Comparison of ENCODE assay signal across 1 cellular context in the genomic region with DNA sequence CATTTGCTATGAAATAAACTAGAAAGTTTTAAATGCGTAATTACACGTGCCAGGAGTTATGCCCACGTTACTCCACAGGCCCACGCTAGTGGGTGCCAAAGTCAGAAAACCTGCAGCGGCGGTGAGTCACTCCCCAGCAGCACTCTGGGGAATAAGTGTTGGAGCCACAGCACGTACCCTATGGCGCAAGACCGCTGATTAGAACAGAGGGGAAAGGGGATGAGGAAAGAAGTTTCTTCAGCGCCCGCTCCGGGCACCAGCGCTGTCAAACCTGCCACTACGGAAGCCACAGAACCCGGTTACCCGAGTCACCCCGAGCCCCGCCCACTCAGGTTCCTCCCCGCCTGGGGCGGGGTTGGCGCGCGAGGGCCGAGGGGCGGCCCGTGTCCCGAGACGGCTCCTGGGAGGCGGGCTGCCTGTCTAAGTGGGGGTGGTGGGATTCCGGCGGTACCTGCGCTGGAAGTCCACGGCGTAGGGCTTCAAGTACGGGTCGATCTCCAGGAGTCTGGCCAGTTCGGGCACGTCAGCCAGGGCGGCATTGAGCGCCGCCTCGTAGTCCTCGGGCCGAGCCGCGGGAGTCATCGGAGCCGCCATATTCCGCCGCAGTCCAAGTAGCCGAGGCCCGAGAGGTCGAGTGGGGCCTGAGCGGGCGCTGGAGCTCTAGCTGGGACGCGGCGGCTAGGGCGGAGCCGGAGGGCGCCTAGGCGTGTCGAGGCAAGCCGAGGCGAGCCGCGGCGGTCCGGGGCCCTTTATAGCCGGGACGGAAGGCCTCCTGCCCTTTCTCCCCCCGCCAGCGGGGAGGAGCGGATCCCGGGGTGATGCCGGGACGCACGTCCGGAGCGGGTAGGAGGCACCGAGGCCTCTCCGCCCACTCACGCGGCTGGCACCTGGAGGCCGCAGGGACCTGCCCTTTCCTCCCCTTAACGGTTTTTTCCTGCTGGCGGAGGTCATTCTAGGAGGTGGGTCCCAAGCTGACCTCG.
TF ChIP-seq lines count a peak whose summit lies in the region.

Gene GBE1 (minus strand): TSS at position 722 of the 980 bp plus-strand sequence. CDS start 128 bp downstream, at position 594.

TF ChIP-seq in HepG2, 621 proteins besides CTCF, POLR2A, EP300 and RAD21 (continued from another document and continues in another):
- TF ChIP-seq SAFB2 (CRISPR knock-in tag; IDR thresholded peaks at IDR 0.05; ENCODE audit: borderline replicate concordance, low read depth) (peak; percentile 71; the same call in 1 of the 2 replicates), ZBTB8A (CRISPR knock-in tag; IDR thresholded peaks at IDR 0.05; ENCODE audit: borderline replicate concordance, low read depth) (no peak), SNAPC5 (CRISPR knock-in tag; IDR thresholded peaks at IDR 0.05; ENCODE audit: borderline replicate concordance) (no peak; the same call in 1 of the 2 replicates), ZFYVE20 (CRISPR knock-in tag; IDR thresholded peaks at IDR 0.05; ENCODE audit: borderline replicate concordance, low read depth) (peak; percentile 48; the same call in 1 of the 2 replicates), ONECUT2 (CRISPR knock-in tag; IDR thresholded peaks at IDR 0.05) (peak; percentile 34; the same call in 1 of the 2 replicates), CREB1 (IDR thresholded peaks at IDR 0.05) (no peak), CREB1 (CRISPR knock-in tag; IDR thresholded peaks at IDR 0.05) (no peak), ATRX (CRISPR knock-in tag; IDR thresholded peaks at IDR 0.05; ENCODE audit: borderline replicate concordance) (no peak), GATA4 (IDR thresholded peaks at IDR 0.05; ENCODE audit: borderline replicate concordance, low read depth) (peak; percentile 54; the same call in 1 of the 2 replicates), KDM6A (CRISPR knock-in tag; IDR thresholded peaks at IDR 0.05; ENCODE audit: low read depth) (0 out of 2 replicates have a peak, but pooled peaks have one; percentile 15), NBN (conservative IDR thresholded peaks at IDR 0.05) (no peak), PHF5A (CRISPR knock-in tag; IDR thresholded peaks at IDR 0.05; ENCODE audit: low read depth, unreplicated experiment) (no peak), GRHL1 (CRISPR knock-in tag; conservative IDR thresholded peaks at IDR 0.05) (no peak), ZNF329 (CRISPR knock-in tag; IDR thresholded peaks at IDR 0.05; ENCODE audit: low read depth) (peak; percentile 92), DPF2 (CRISPR knock-in tag; IDR thresholded peaks at IDR 0.05; ENCODE audit: borderline replicate concordance, low read depth) (peak; percentile 57; the same call in 1 of the 2 replicates), HMG20B (CRISPR knock-in tag; conservative IDR thresholded peaks at IDR 0.05) (peak; percentile 48; the same call in 1 of the 2 replicates), ZNF232 (CRISPR knock-in tag; IDR thresholded peaks at IDR 0.05; ENCODE audit: borderline replicate concordance) (peak; percentile 97), SMAD3 (CRISPR knock-in tag; IDR thresholded peaks at IDR 0.05) (peak; percentile 62; the same call in 1 of the 2 replicates), GABPA (IDR thresholded peaks at IDR 0.05; ENCODE audit: low read depth, low read length) (no peak), GABPA (CRISPR knock-in tag; IDR thresholded peaks at IDR 0.05; ENCODE audit: low read depth) (peak; percentile 63), ZNF577 (CRISPR knock-in tag; IDR thresholded peaks at IDR 0.05; ENCODE audit: borderline replicate concordance, low read depth) (no peak), ZFP37 (CRISPR knock-in tag; IDR thresholded peaks at IDR 0.05; ENCODE audit: borderline replicate concordance) (0 out of 2 replicates have a peak, but pooled peaks have one; percentile 77), ZSCAN31 (CRISPR knock-in tag; IDR thresholded peaks at IDR 0.05; ENCODE audit: low read depth) (peak; percentile 74), ZNF138 (CRISPR knock-in tag; IDR thresholded peaks at IDR 0.05; ENCODE audit: low read depth) (no peak; the same call in 1 of the 2 replicates), ZNF660 (CRISPR knock-in tag; IDR thresholded peaks at IDR 0.05; ENCODE audit: borderline replicate concordance, low read depth) (peak; percentile 28; the same call in 1 of the 2 replicates), SKI (IDR thresholded peaks at IDR 0.05; ENCODE audit: partially characterized antibody) (peak; percentile 46)
- TF ChIP-seq, protein P1, sequence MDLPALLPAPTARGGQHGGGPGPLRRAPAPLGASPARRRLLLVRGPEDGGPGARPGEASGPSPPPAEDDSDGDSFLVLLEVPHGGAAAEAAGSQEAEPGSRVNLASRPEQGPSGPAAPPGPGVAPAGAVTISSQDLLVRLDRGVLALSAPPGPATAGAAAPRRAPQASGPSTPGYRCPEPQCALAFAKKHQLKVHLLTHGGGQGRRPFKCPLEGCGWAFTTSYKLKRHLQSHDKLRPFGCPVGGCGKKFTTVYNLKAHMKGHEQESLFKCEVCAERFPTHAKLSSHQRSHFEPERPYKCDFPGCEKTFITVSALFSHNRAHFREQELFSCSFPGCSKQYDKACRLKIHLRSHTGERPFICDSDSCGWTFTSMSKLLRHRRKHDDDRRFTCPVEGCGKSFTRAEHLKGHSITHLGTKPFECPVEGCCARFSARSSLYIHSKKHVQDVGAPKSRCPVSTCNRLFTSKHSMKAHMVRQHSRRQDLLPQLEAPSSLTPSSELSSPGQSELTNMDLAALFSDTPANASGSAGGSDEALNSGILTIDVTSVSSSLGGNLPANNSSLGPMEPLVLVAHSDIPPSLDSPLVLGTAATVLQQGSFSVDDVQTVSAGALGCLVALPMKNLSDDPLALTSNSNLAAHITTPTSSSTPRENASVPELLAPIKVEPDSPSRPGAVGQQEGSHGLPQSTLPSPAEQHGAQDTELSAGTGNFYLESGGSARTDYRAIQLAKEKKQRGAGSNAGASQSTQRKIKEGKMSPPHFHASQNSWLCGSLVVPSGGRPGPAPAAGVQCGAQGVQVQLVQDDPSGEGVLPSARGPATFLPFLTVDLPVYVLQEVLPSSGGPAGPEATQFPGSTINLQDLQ (CRISPR knock-in tag; IDR thresholded peaks at IDR 0.05) = no peak
- TF ChIP-seq, protein P2, sequence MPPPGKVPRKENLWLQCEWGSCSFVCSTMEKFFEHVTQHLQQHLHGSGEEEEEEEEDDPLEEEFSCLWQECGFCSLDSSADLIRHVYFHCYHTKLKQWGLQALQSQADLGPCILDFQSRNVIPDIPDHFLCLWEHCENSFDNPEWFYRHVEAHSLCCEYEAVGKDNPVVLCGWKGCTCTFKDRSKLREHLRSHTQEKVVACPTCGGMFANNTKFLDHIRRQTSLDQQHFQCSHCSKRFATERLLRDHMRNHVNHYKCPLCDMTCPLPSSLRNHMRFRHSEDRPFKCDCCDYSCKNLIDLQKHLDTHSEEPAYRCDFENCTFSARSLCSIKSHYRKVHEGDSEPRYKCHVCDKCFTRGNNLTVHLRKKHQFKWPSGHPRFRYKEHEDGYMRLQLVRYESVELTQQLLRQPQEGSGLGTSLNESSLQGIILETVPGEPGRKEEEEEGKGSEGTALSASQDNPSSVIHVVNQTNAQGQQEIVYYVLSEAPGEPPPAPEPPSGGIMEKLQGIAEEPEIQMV (CRISPR knock-in tag; IDR thresholded peaks at IDR 0.05; ENCODE audit: low read depth) = peak; percentile 89
- TF ChIP-seq, protein P3, sequence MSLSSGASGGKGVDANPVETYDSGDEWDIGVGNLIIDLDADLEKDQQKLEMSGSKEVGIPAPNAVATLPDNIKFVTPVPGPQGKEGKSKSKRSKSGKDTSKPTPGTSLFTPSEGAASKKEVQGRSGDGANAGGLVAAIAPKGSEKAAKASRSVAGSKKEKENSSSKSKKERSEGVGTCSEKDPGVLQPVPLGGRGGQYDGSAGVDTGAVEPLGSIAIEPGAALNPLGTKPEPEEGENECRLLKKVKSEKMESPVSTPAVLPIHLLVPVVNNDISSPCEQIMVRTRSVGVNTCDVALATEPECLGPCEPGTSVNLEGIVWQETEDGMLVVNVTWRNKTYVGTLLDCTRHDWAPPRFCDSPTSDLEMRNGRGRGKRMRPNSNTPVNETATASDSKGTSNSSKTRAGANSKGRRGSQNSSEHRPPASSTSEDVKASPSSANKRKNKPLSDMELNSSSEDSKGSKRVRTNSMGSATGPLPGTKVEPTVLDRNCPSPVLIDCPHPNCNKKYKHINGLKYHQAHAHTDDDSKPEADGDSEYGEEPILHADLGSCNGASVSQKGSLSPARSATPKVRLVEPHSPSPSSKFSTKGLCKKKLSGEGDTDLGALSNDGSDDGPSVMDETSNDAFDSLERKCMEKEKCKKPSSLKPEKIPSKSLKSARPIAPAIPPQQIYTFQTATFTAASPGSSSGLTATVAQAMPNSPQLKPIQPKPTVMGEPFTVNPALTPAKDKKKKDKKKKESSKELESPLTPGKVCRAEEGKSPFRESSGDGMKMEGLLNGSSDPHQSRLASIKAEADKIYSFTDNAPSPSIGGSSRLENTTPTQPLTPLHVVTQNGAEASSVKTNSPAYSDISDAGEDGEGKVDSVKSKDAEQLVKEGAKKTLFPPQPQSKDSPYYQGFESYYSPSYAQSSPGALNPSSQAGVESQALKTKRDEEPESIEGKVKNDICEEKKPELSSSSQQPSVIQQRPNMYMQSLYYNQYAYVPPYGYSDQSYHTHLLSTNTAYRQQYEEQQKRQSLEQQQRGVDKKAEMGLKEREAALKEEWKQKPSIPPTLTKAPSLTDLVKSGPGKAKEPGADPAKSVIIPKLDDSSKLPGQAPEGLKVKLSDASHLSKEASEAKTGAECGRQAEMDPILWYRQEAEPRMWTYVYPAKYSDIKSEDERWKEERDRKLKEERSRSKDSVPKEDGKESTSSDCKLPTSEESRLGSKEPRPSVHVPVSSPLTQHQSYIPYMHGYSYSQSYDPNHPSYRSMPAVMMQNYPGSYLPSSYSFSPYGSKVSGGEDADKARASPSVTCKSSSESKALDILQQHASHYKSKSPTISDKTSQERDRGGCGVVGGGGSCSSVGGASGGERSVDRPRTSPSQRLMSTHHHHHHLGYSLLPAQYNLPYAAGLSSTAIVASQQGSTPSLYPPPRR (CRISPR knock-in tag; IDR thresholded peaks at IDR 0.05; ENCODE audit: borderline replicate concordance) = peak; percentile 82
- TF ChIP-seq, protein P4, sequence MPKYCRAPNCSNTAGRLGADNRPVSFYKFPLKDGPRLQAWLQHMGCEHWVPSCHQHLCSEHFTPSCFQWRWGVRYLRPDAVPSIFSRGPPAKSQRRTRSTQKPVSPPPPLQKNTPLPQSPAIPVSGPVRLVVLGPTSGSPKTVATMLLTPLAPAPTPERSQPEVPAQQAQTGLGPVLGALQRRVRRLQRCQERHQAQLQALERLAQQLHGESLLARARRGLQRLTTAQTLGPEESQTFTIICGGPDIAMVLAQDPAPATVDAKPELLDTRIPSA (CRISPR knock-in tag; IDR thresholded peaks at IDR 0.05; ENCODE audit: borderline replicate concordance) = no peak; the same call in 1 of the 2 replicates
- TF ChIP-seq, protein P5, sequence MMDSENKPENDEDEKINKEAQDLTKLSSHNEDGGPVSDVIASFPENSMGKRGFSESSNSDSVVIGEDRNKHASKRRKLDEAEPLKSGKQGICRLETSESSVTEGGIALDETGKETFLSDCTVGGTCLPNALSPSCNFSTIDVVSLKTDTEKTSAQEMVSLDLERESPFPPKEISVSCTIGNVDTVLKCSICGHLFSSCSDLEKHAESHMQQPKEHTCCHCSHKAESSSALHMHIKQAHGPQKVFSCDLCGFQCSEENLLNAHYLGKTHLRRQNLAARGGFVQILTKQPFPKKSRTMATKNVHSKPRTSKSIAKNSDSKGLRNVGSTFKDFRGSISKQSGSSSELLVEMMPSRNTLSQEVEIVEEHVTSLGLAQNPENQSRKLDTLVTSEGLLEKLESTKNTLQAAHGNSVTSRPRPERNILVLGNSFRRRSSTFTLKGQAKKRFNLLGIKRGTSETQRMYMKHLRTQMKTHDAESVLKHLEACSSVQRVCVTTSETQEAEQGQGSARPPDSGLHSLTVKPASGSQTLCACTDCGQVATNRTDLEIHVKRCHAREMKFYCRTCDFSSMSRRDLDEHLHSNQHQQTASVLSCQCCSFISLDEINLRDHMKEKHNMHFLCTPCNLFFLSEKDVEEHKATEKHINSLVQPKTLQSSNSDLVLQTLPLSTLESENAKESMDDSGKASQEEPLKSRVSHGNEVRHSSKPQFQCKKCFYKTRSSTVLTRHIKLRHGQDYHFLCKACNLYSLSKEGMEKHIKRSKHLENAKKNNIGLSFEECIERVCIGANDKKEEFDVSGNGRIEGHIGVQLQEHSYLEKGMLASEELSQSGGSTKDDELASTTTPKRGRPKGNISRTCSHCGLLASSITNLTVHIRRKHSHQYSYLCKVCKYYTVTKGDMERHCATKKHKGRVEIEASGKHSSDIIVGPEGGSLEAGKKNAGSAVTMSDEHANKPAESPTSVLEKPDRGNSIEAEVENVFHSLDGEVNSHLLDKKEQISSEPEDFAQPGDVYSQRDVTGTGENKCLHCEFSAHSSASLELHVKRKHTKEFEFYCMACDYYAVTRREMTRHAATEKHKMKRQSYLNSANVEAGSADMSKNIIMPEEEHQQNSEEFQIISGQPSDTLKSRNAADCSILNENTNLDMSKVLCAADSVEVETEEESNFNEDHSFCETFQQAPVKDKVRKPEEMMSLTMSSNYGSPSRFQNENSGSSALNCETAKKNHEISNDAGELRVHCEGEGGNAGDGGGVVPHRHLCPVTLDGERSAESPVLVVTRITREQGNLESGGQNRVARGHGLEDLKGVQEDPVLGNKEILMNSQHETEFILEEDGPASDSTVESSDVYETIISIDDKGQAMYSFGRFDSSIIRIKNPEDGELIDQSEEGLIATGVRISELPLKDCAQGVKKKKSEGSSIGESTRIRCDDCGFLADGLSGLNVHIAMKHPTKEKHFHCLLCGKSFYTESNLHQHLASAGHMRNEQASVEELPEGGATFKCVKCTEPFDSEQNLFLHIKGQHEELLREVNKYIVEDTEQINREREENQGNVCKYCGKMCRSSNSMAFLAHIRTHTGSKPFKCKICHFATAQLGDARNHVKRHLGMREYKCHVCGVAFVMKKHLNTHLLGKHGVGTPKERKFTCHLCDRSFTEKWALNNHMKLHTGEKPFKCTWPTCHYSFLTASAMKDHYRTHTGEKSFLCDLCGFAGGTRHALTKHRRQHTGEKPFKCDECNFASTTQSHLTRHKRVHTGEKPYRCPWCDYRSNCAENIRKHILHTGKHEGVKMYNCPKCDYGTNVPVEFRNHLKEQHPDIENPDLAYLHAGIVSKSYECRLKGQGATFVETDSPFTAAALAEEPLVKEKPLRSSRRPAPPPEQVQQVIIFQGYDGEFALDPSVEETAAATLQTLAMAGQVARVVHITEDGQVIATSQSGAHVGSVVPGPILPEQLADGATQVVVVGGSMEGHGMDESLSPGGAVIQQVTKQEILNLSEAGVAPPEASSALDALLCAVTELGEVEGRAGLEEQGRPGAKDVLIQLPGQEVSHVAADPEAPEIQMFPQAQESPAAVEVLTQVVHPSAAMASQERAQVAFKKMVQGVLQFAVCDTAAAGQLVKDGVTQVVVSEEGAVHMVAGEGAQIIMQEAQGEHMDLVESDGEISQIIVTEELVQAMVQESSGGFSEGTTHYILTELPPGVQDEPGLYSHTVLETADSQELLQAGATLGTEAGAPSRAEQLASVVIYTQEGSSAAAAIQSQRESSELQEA (CRISPR knock-in tag; IDR thresholded peaks at IDR 0.05; ENCODE audit: not compliant biosample characterization) = peak; percentile 97
